1 cellular context compared by ENCODE assay signal in genomic region chr20:35246723-35247122, GRCh38.
TF ChIP-seq lines count a peak whose summit lies in the region.

No MANE protein-coding gene starts in this region.

TF ChIP-seq in HepG2, 621 proteins besides CTCF, POLR2A, EP300 and RAD21:
- TF ChIP-seq ZBTB10 (CRISPR knock-in tag; IDR thresholded peaks at IDR 0.05; ENCODE audit: borderline replicate concordance) = no peak
- TF ChIP-seq ZBTB38 (CRISPR knock-in tag; IDR thresholded peaks at IDR 0.05) = 0 out of 2 replicates have a peak, but pooled peaks have one; percentile 23
